ENCODE assay signal across 21 cellular contexts in the genomic region with DNA sequence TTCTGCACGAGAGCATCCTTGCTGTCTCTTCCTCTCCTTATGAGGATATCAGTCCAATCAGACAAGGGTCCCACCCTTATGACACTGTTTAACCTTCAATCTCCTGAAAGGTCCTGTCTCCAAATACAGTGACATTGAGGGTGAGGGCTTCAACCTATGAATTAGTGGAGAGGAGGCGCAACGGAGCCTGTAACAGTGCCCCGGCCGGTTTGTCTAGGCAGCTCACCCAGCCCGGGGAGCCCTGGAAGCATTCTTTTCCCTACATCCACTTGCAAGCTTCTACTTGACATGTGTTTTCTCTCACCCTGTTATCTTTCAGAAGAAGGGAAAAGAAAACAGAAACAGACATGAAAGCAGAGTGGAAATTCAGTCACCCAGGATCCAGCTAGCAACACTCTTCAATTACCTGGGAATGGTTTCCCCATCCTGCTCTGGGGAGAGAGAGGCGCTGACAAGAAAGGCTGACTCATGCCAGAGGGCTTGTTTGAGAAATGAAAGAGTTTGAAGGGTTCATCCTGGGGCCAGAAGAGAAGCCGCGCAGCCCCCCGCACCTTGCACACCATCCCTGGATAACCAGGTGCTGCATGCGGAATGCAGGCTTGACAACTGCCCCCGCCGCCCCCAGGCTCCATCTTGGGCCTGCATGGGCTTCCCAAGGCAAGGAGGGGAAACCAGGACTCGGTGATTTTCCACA.
A peak's percentile ranks its signal among the peaks of the same experiment; 100 is the strongest.
DNase-seq lines count a peak whose midpoint lies in the region; ATAC-seq and TF ChIP-seq lines count a peak whose summit lies in the region.
"Had no signal": no experiment of that assay in that cellular context is flagged by ENCODE, and none has a peak within 500 bp of the region (broad histone marks: within the 10 kb centered on the region; RNA-seq: fewer than 3 reads in every experiment).

No MANE protein-coding gene starts in this region.

- H3K4me3 Mint-ChIP-seq in activated CD4-positive, alpha-beta T cell treated with anti-CD3 and anti-CD28 coated beads, Interleukin-2, amount 10 ng/mL, durations not matched to agents 7 days and 5 days, result no peak overlapping the region
- H3K4me3 Mint-ChIP-seq in activated CD4-positive, alpha-beta T cell treated with anti-CD3 and anti-CD28 coated beads for 36 hours, result no peak overlapping the region
- H3K4me3 Mint-ChIP-seq: activated T-helper 17 cell treated with anti-CD3 and anti-CD28 coated beads, Interleukin-2, amount 50 U/mL, for 72 hours; B cell; dendritic cell treated with granulocyte-macrophage colony-stimulating factor and Interleukin-4, amounts not matched to agents 40 ng/mL and 50 ng/mL, for 4 days; memory B cell; natural killer cell had no signal

- H3K4me3 ChIP-seq in colonic mucosa, result no peak overlapping the region
- H3K4me3 ChIP-seq: uterus had no signal

- POLR2A ChIA-PET in activated CD4-positive, alpha-beta T cell treated with anti-CD3 and anti-CD28 coated beads, Interleukin-2, amount 10 ng/mL, durations not matched to agents 7 days and 5 days (lab: Charles Lee), result no interaction called here
- POLR2A ChIA-PET in activated CD4-positive, alpha-beta T cell treated with anti-CD3 and anti-CD28 coated beads for 36 hours (lab: Charles Lee), result no interaction called here

- no peaks in the 10 kb centered on the region for H3K27me3 ChIP-seq in colonic mucosa
- H3K27me3 ChIP-seq: uterus had no signal

- H3K9ac ChIP-seq in colonic mucosa (ENCODE audit: low read depth in 2 of 2, low read length in 2 of 2), result no peak overlapping the region

- H3K9me3 Mint-ChIP-seq in activated CD4-positive, alpha-beta T cell treated with anti-CD3 and anti-CD28 coated beads, Interleukin-2, amount 10 ng/mL, durations not matched to agents 7 days and 5 days, result no peaks in the 10 kb centered on the region
- no peaks in the 10 kb centered on the region for H3K9me3 Mint-ChIP-seq in activated CD4-positive, alpha-beta T cell treated with anti-CD3 and anti-CD28 coated beads for 36 hours (ENCODE audit: low read depth)
- H3K9me3 Mint-ChIP-seq: activated T-helper 17 cell treated with anti-CD3 and anti-CD28 coated beads, Interleukin-2, amount 50 U/mL, for 72 hours; dendritic cell treated with granulocyte-macrophage colony-stimulating factor and Interleukin-4, amounts not matched to agents 40 ng/mL and 50 ng/mL, for 4 days; memory B cell; natural killer cell had no signal

- H3K27ac ChIP-seq in colonic mucosa, result no peak overlapping the region
- H3K27ac ChIP-seq: uterus had no signal

- CTCF ChIA-PET in activated CD4-positive, alpha-beta T cell treated with anti-CD3 and anti-CD28 coated beads, Interleukin-2, amount 10 ng/mL, durations not matched to agents 7 days and 5 days (lab: Charles Lee), result no interaction called here
- CTCF ChIA-PET in activated CD4-positive, alpha-beta T cell treated with anti-CD3 and anti-CD28 coated beads for 36 hours (lab: Charles Lee), result no interaction called here

- no peaks in the 10 kb centered on the region for H3K4me1 ChIP-seq in colonic mucosa
- H3K4me1 ChIP-seq: uterus had no signal

- H3K4me1 Mint-ChIP-seq in activated CD4-positive, alpha-beta T cell treated with anti-CD3 and anti-CD28 coated beads, Interleukin-2, amount 10 ng/mL, durations not matched to agents 7 days and 5 days, result no peaks in the 10 kb centered on the region
- no peaks in the 10 kb centered on the region for H3K4me1 Mint-ChIP-seq in activated CD4-positive, alpha-beta T cell treated with anti-CD3 and anti-CD28 coated beads for 36 hours
- H3K4me1 Mint-ChIP-seq: activated T-helper 17 cell treated with anti-CD3 and anti-CD28 coated beads, Interleukin-2, amount 50 U/mL, for 72 hours; B cell; memory B cell; natural killer cell had no signal

- no peak for TF ChIP-seq CTCF in colonic mucosa (IDR thresholded peaks at IDR 0.05)

- DNase-seq in activated CD4-positive, alpha-beta T cell treated with anti-CD3 and anti-CD28 coated beads, Interleukin-2, amount 10 ng/mL, durations not matched to agents 7 days and 5 days, result peak; percentile 2
- DNase-seq in activated CD4-positive, alpha-beta T cell treated with anti-CD3 and anti-CD28 coated beads for 36 hours, result no peak
- DNase-seq in colonic mucosa (peak; percentile 11), mesenteric fat pad (ENCODE audit: low spot score) (peak; percentile 57), sciatic nerve (ENCODE audit: low spot score) (no peak), NCI-H69 (lab: John Stamatoyannopoulos, UW) (no peak)
- no peak for DNase-seq in stimulated activated naive CD4-positive, alpha-beta T cell treated with Interleukin-2 at 50 U/mL for 16 hours (lab: John Stamatoyannopoulos, UW)
- DNase-seq: activated CD4-positive, alpha-beta T cell treated with anti-CD3 and anti-CD28 coated beads for 1 hour; Calu3; Karpas-422; natural killer cell; NCI-H446; NK-92 treated with Interleukin-12 subunit alpha and Interleukin-12 subunit beta, amount 100 ng/mL, for 24 hours; stimulated activated CD4-positive, alpha-beta T cell treated with anti-CD3 and anti-CD28 coated beads, Interleukin-12 subunit alpha, Interleukin-12 subunit beta, amount 100 ng/mL, for 4 hours; stimulated activated CD8-positive, alpha-beta memory T cell treated with anti-CD3 and anti-CD28 coated beads, Interleukin-4, amount 100 ng/mL, for 48 hours; uterus had no signal

- intact Hi-C loops in activated CD4-positive, alpha-beta T cell treated with anti-CD3 and anti-CD28 coated beads for 36 hours (cut with DNase I, micrococcal nuclease), result no loop called here
- intact Hi-C loops in colonic mucosa (cut with DNase I), result no loop called here
- intact Hi-C loops in sciatic nerve (cut with DNase I), result no loop called here

- H3K9me3 ChIP-seq in colonic mucosa, result no peaks in the 10 kb centered on the region
- H3K9me3 ChIP-seq: uterus had no signal

- no peak for ATAC-seq in activated CD4-positive, alpha-beta T cell treated with anti-CD3 and anti-CD28 coated beads for 36 hours
- peak; percentile 30 for ATAC-seq in sciatic nerve
- ATAC-seq in HG02759 (IDR thresholded peaks at IDR 0.05; ENCODE audit: unreplicated experiment), result no peak
- ATAC-seq: activated T-helper 17 cell treated with anti-CD3 and anti-CD28 coated beads, Interleukin-2, amount 50 U/mL, for 72 hours; natural killer cell had no signal

- H3K27ac Mint-ChIP-seq in activated CD4-positive, alpha-beta T cell treated with anti-CD3 and anti-CD28 coated beads, Interleukin-2, amount 10 ng/mL, durations not matched to agents 7 days and 5 days, result no peak overlapping the region
- no peak overlapping the region for H3K27ac Mint-ChIP-seq in activated CD4-positive, alpha-beta T cell treated with anti-CD3 and anti-CD28 coated beads for 36 hours
- H3K27ac Mint-ChIP-seq: activated T-helper 17 cell treated with anti-CD3 and anti-CD28 coated beads, Interleukin-2, amount 50 U/mL, for 72 hours; B cell; dendritic cell treated with granulocyte-macrophage colony-stimulating factor and Interleukin-4, amounts not matched to agents 40 ng/mL and 50 ng/mL, for 4 days; memory B cell; natural killer cell had no signal

- no peaks in the 10 kb centered on the region for H3K27me3 Mint-ChIP-seq in activated CD4-positive, alpha-beta T cell treated with anti-CD3 and anti-CD28 coated beads, Interleukin-2, amount 10 ng/mL, durations not matched to agents 7 days and 5 days
- peaks cover 4% of the 10 kb centered on the region for H3K27me3 Mint-ChIP-seq in activated CD4-positive, alpha-beta T cell treated with anti-CD3 and anti-CD28 coated beads for 36 hours
- H3K27me3 Mint-ChIP-seq: B cell; dendritic cell treated with granulocyte-macrophage colony-stimulating factor and Interleukin-4, amounts not matched to agents 40 ng/mL and 50 ng/mL, for 4 days had no signal

- no peaks in the 10 kb centered on the region for H3K36me3 Mint-ChIP-seq in activated CD4-positive, alpha-beta T cell treated with anti-CD3 and anti-CD28 coated beads, Interleukin-2, amount 10 ng/mL, durations not matched to agents 7 days and 5 days (ENCODE audit: low read depth)
- H3K36me3 Mint-ChIP-seq in activated CD4-positive, alpha-beta T cell treated with anti-CD3 and anti-CD28 coated beads for 36 hours (ENCODE audit: low read depth), result no peaks in the 10 kb centered on the region
- H3K36me3 Mint-ChIP-seq: memory B cell, natural killer cell had no signal

- no peaks in the 10 kb centered on the region for H3K36me3 ChIP-seq in colonic mucosa
- H3K36me3 ChIP-seq: uterus had no signal

Comparison
In these comparisons a context has a peak if more than half of its experiments do, and no peak if none do; other contexts are left out.
1. DNase-seq: peak in activated CD4-positive, alpha-beta T cell treated with anti-CD3 and anti-CD28 coated beads, Interleukin-2, amount 10 ng/mL, durations not matched to agents 7 days and 5 days (single experiment), colonic mucosa (single experiment) and mesenteric fat pad (single experiment); none in activated CD4-positive, alpha-beta T cell treated with anti-CD3 and anti-CD28 coated beads for 36 hours (single experiment), sciatic nerve (single experiment), NCI-H69 (single experiment) and stimulated activated naive CD4-positive, alpha-beta T cell treated with Interleukin-2 at 50 U/mL for 16 hours (single experiment).